In genomic region chr5:127909078-127909477, GRCh38 we compare ENCODE assay signal across 8 cellular contexts.
DNase-seq lines count a peak whose midpoint lies in the region; ATAC-seq and TF ChIP-seq lines count a peak whose summit lies in the region.

No MANE protein-coding gene starts in this region.

- H3K4me3 Mint-ChIP-seq in mesothelial cell of epicardium: no peak overlapping the region

- no peak overlapping the region for H3K27ac ChIP-seq in C4-2B
- H3K27ac ChIP-seq in brain microvascular endothelial cell: no peak overlapping the region

- no peaks in the 10 kb centered on the region for H3K27me3 ChIP-seq in brain microvascular endothelial cell (replicated peaks)

- in situ Hi-C loops in brain microvascular endothelial cell (cut with HindIII; ENCODE audit: low pct_ligation_motif_present, low sequenced_read_pairs): no loop called here

- H3K4me1 Mint-ChIP-seq in mesothelial cell of epicardium: peaks cover 1% of the 10 kb centered on the region

- H3K36me3 ChIP-seq in brain microvascular endothelial cell (replicated peaks): no peaks in the 10 kb centered on the region

- ATAC-seq in GM18505 (IDR thresholded peaks at IDR 0.05; ENCODE audit: unreplicated experiment): peak; percentile 91
- peak; percentile 87 for ATAC-seq in HG02759 (IDR thresholded peaks at IDR 0.05; ENCODE audit: unreplicated experiment)

- no peaks in the 10 kb centered on the region for H3K27me3 Mint-ChIP-seq in mesothelial cell of epicardium (ENCODE audit: low read depth)

- no peak overlapping the region for H3K27ac Mint-ChIP-seq in mesothelial cell of epicardium

- TF ChIP-seq POLR2A in GM18505 (IDR thresholded peaks at IDR 0.05; ENCODE audit: borderline replicate concordance, extremely low read depth, insufficient read depth, insufficient read length): no peak

- TF ChIP-seq CTCF in C4-2B (conservative IDR thresholded peaks at IDR 0.05): peak; percentile 76
- peak; percentile 79 for TF ChIP-seq CTCF in brain microvascular endothelial cell (IDR thresholded peaks at IDR 0.05; ENCODE audit: low read depth, low read length, missing control alignments)
- TF ChIP-seq CTCF in mesothelial cell of epicardium (IDR thresholded peaks at IDR 0.05; ENCODE audit: unreplicated experiment): no peak

- H3K36me3 Mint-ChIP-seq in mesothelial cell of epicardium: no peaks in the 10 kb centered on the region

- no peak overlapping the region for H3K4me3 ChIP-seq in brain microvascular endothelial cell (ENCODE audit: low read depth, low read length)

- H3K9me3 Mint-ChIP-seq in mesothelial cell of epicardium: no peaks in the 10 kb centered on the region

- DNase-seq in NCI-H146 treated with DMSO at 0.1 percent for 48 hours (lab: John Stamatoyannopoulos, UW; ENCODE audit: unreplicated experiment): peak; percentile 19
- peak; percentile 27 for DNase-seq in brain microvascular endothelial cell
- DNase-seq in lung microvascular endothelial cell (ENCODE audit: low read depth in 2 of 2): peak; percentile 61 to 72
- DNase-seq in mesothelial cell of epicardium (ENCODE audit: low spot score in 2 of 2, unreplicated experiment in 2 of 2): no peak
- DNase-seq in stimulated activated CD4-positive, alpha-beta T cell treated with anti-CD3 and anti-CD28 coated beads, Interleukin-12 subunit alpha, Interleukin-12 subunit beta, amount 100 ng/mL, for 4 hours: no peak

Comparison
In these comparisons a context has a peak if more than half of its experiments do, and no peak if none do; other contexts are left out.
1. DNase-seq: peak in NCI-H146 treated with DMSO at 0.1 percent for 48 hours (single experiment), brain microvascular endothelial cell (single experiment) and lung microvascular endothelial cell (2 of 2); none in mesothelial cell of epicardium (0 of 2) and stimulated activated CD4-positive, alpha-beta T cell treated with anti-CD3 and anti-CD28 coated beads, Interleukin-12 subunit alpha, Interleukin-12 subunit beta, amount 100 ng/mL, for 4 hours (single experiment).